In genomic region chr1:3454811-3455618, GRCh38 we compare ENCODE assay signal across 8 cellular contexts. TPM values are rescaled to one million over a fixed set of nuclear protein-coding genes. Genes with fewer than 3 reads are reported as not detected.
DNase-seq lines count a peak whose midpoint lies in the region; ATAC-seq and TF ChIP-seq lines count a peak whose summit lies in the region.

No MANE protein-coding gene starts in this region.

- peaks cover 48 to 55% of the 10 kb centered on the region in 2 donors for H3K4me1 ChIP-seq in duodenal mucosa (ENCODE audit: control insufficient read depth in 1 of 2, insufficient read depth in 2 of 2, low read length in 2 of 2)
- H3K4me1 ChIP-seq in mucosa of stomach (ENCODE audit: control insufficient read depth, insufficient read depth, low read length), result peaks cover 63% of the 10 kb centered on the region

- no peaks in the 10 kb centered on the region for H3K36me3 ChIP-seq in duodenal mucosa (ENCODE audit: control insufficient read depth in 1 of 2, insufficient read depth in 2 of 2, low read length in 2 of 2)
- H3K36me3 ChIP-seq in mucosa of stomach (ENCODE audit: control insufficient read depth, insufficient read depth, low read length), result no peaks in the 10 kb centered on the region

- no peaks in the 10 kb centered on the region for H3K4me1 Mint-ChIP-seq in activated CD8-positive, alpha-beta memory T cell treated with anti-CD3 and anti-CD28 coated beads, Interleukin-2, amount 10 ng/mL, durations not matched to agents 7 days and 5 days

- H3K27ac Mint-ChIP-seq in activated CD8-positive, alpha-beta memory T cell treated with anti-CD3 and anti-CD28 coated beads, Interleukin-2, amount 10 ng/mL, durations not matched to agents 7 days and 5 days, result no peak overlapping the region

- no peak for ATAC-seq in activated CD8-positive, alpha-beta memory T cell treated with anti-CD3 and anti-CD28 coated beads, Interleukin-2, amount 10 ng/mL, durations not matched to agents 7 days and 5 days

- no peak for TF ChIP-seq CTCF in GM10248 (IDR thresholded peaks at IDR 0.05; ENCODE audit: control extremely low read depth, extremely low read depth, low read depth, missing control alignments)

- CTCF ChIA-PET in GM10248 (lab: Yijun Ruan, JAX), result no interaction called here
- CTCF ChIA-PET in activated CD8-positive, alpha-beta memory T cell treated with anti-CD3 and anti-CD28 coated beads, Interleukin-2, amount 10 ng/mL, durations not matched to agents 7 days and 5 days (lab: Charles Lee), result interaction anchor here (0.7 kb wide), 1 partner anchor 28 kb away, joined by 3 read pairs; no protein-coding TSS in a partner anchor

- peaks cover 12% of the 10 kb centered on the region for H3K27me3 Mint-ChIP-seq in activated CD8-positive, alpha-beta memory T cell treated with anti-CD3 and anti-CD28 coated beads, Interleukin-2, amount 10 ng/mL, durations not matched to agents 7 days and 5 days

- H3K27me3 ChIP-seq in duodenal mucosa (ENCODE audit: control insufficient read depth in 1 of 2, insufficient read depth in 2 of 2, low read length in 2 of 2) (peaks cover 8 to 22% of the 10 kb centered on the region in 2 donors), mucosa of stomach (ENCODE audit: control insufficient read depth, insufficient read depth, low read length) (no peaks in the 10 kb centered on the region)

- DNase-seq in DMS79 treated with DMSO at 0.1 percent for 48 hours (lab: John Stamatoyannopoulos, UW), result peak; percentile 36
- DNase-seq in NCI-H1105 treated with DMSO at 0.1 percent for 48 hours (lab: John Stamatoyannopoulos, UW), result peak; percentile 55
- DNase-seq in stimulated activated CD4-positive, alpha-beta T cell treated with anti-CD3 and anti-CD28 coated beads, Interleukin-15, amount 100 ng/mL, for 24 hours, result no peak
- DNase-seq in GM10248 (ENCODE audit: extremely low spot score), result no peak
- DNase-seq in epidermal melanocyte (ENCODE audit: insufficient read length, low spot score), result no peak
- DNase-seq in activated CD8-positive, alpha-beta memory T cell treated with anti-CD3 and anti-CD28 coated beads, Interleukin-2, amount 10 ng/mL, durations not matched to agents 7 days and 5 days, result no peak

- H3K9me3 ChIP-seq in duodenal mucosa (ENCODE audit: control insufficient read depth in 1 of 2, low read length in 2 of 2) (no peaks in the 10 kb centered on the region), mucosa of stomach (ENCODE audit: control insufficient read depth, low read length) (no peaks in the 10 kb centered on the region)

- no peak overlapping the region for H3K4me3 Mint-ChIP-seq in activated CD8-positive, alpha-beta memory T cell treated with anti-CD3 and anti-CD28 coated beads, Interleukin-2, amount 10 ng/mL, durations not matched to agents 7 days and 5 days

- H3K36me3 Mint-ChIP-seq in activated CD8-positive, alpha-beta memory T cell treated with anti-CD3 and anti-CD28 coated beads, Interleukin-2, amount 10 ng/mL, durations not matched to agents 7 days and 5 days, result no peaks in the 10 kb centered on the region

- H3K4me3 ChIP-seq in duodenal mucosa (ENCODE audit: low read depth in 1 of 2, low read length in 2 of 2), result peak overlapping the region; percentile 70 to 76
- peak overlapping the region; percentile 75 for H3K4me3 ChIP-seq in mucosa of stomach (ENCODE audit: low read length)

- H3K9me3 Mint-ChIP-seq in activated CD8-positive, alpha-beta memory T cell treated with anti-CD3 and anti-CD28 coated beads, Interleukin-2, amount 10 ng/mL, durations not matched to agents 7 days and 5 days (ENCODE audit: low read depth), result no peaks in the 10 kb centered on the region

- H3K27ac ChIP-seq in duodenal mucosa (ENCODE audit: low read depth, low read length), result peak overlapping the region; percentile 85

- H3K9ac ChIP-seq in duodenal mucosa (ENCODE audit: low read depth in 1 of 2, low read length in 2 of 2) (peak overlapping the region; percentile 57 to 83), mucosa of stomach (ENCODE audit: low read length) (peak overlapping the region; percentile 78)

- POLR2A ChIA-PET in GM10248 (lab: Yijun Ruan, JAX), result no interaction called here

RNA-seq across cellular contexts. Expression of gene ARHGEF16, which starts 0.6 kb away (rescaled TPM):
- total RNA-seq in activated CD8-positive, alpha-beta memory T cell treated with anti-CD3 and anti-CD28 coated beads, Interleukin-2, amount 10 ng/mL, durations not matched to agents 7 days and 5 days, result not detected

Comparison
In these comparisons a context has a peak if more than half of its experiments do, and no peak if none do; other contexts are left out.
1. DNase-seq: peak in DMS79 treated with DMSO at 0.1 percent for 48 hours (single experiment) and NCI-H1105 treated with DMSO at 0.1 percent for 48 hours (single experiment); none in stimulated activated CD4-positive, alpha-beta T cell treated with anti-CD3 and anti-CD28 coated beads, Interleukin-15, amount 100 ng/mL, for 24 hours (single experiment), GM10248 (single experiment), epidermal melanocyte (single experiment) and activated CD8-positive, alpha-beta memory T cell treated with anti-CD3 and anti-CD28 coated beads, Interleukin-2, amount 10 ng/mL, durations not matched to agents 7 days and 5 days (single experiment).